Comparison of ENCODE assay signal across 9 cellular contexts in the genomic region with DNA sequence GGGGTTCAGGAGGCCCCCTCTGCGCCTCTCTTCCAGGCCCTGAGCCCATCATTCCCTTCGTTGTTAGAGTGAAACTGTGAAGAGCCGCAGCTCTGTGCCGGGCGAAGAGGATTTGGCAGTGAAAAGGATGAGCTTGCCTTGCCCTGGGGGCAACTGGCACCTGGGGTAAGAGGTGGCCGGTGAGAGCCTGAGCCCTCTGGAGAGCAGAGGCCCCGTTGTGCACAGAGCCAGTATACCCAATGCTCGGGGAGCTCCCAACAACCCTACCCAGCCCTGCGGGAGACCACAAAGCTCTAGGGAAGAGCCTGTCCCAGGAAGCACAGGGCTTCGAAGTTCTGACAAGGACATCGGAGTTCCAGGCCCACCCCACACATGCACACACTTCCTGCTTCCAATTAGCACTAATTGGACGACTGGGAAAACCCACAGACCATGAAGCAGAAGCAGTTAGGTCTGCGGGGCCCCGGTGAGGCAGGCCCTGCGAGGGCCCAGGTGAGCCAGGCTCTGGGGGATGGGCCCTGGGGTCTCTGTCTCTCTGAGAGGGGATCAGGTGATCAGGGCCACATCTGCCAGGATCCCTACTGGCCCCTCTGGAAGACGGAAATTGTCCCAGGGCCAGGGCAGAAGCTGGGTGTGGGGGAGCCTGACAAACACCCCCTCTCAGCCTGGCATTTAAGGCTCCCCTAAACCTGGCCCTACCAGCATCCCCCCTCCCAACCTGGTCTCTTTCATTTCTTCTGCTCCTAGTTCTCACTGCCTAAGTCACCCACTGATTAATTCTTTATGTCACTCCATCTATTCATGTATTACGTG. TPM values are rescaled to one million over a fixed set of nuclear protein-coding genes. Genes with fewer than 3 reads are reported as not detected.
DNase-seq lines count a peak whose midpoint lies in the region; FAIRE-seq and TF ChIP-seq lines count a peak whose summit lies in the region.
"Had no signal": no experiment of that assay in that cellular context is flagged by ENCODE, and none has a peak within 500 bp of the region (broad histone marks: within the 10 kb centered on the region; RNA-seq: fewer than 3 reads in every experiment).

No MANE protein-coding gene starts in this region.

- H2BK120ac ChIP-seq in mesenchymal stem cell (ENCODE audit: low read depth, low read length), result no peak overlapping the region

- H3K9me3 ChIP-seq in mesenchymal stem cell (ENCODE audit: control insufficient read depth, low read length), result no peaks in the 10 kb centered on the region
- H3K9me3 ChIP-seq in uterus, result no peaks in the 10 kb centered on the region
- no peaks in the 10 kb centered on the region for H3K9me3 ChIP-seq in HAP-1

- H3K27ac Mint-ChIP-seq in activated naive CD4-positive, alpha-beta T cell treated with anti-CD3 and anti-CD28 coated beads, Interleukin-2, amount 10 ng/mL, durations not matched to agents 7 days and 5 days, result peak overlapping the region; percentile 96

- no peak overlapping the region for H2BK15ac ChIP-seq in mesenchymal stem cell (ENCODE audit: low read depth, poor library complexity, severe bottlenecking)

- in situ Hi-C loops in brain microvascular endothelial cell (cut with HindIII; ENCODE audit: low pct_ligation_motif_present, low sequenced_read_pairs), result no loop called here
- in situ Hi-C loops in HAP-1 (cut with MboI; ENCODE audit: low sequenced_read_pairs), result loop anchor here (5.0 kb wide), 1 partner anchor 221 kb away; no protein-coding TSS in a partner anchor

- H3K4me1 ChIP-seq in mesenchymal stem cell (ENCODE audit: control insufficient read depth, insufficient read depth, low read depth, low read length) (peaks cover 16% of the 10 kb centered on the region), uterus (no peaks in the 10 kb centered on the region), HAP-1 (peaks cover 2% of the 10 kb centered on the region)

- no peak for TF ChIP-seq POLR2A in uterus (IDR thresholded peaks at IDR 0.05)

- no peak overlapping the region for H2AFZ ChIP-seq in mesenchymal stem cell (ENCODE audit: low read depth, low read length)

- H2BK12ac ChIP-seq in mesenchymal stem cell (ENCODE audit: low read length in 2 of 2), result no peak overlapping the region

- no peak for FAIRE-seq in urothelium cell line (lab: Jason Lieb, UNC)
- FAIRE-seq: TTC549 had no signal

- H3K4me3 ChIP-seq in brain microvascular endothelial cell (ENCODE audit: low read depth, low read length), result peak overlapping the region; percentile 61
- H3K4me3 ChIP-seq in mesenchymal stem cell (ENCODE audit: insufficient read depth in 1 of 2, low read depth in 1 of 2, low read length in 2 of 2), result peak overlapping the region in 1 of 2 experiments; percentile 83
- H3K4me3 ChIP-seq in uterus, result peak overlapping the region; percentile 52 to 77
- no peak overlapping the region for H3K4me3 ChIP-seq in HAP-1

- H3K36me3 ChIP-seq in brain microvascular endothelial cell (replicated peaks), result no peaks in the 10 kb centered on the region
- H3K36me3 ChIP-seq in mesenchymal stem cell (ENCODE audit: control insufficient read depth in 1 of 2, insufficient read depth in 2 of 2, low read depth in 1 of 2, low read length in 2 of 2), result peaks cover 0 to 6% of the 10 kb centered on the region in 2 experiments
- no peaks in the 10 kb centered on the region for H3K36me3 ChIP-seq in uterus
- H3K36me3 ChIP-seq in HAP-1 (replicated peaks), result no peaks in the 10 kb centered on the region

- no peak overlapping the region for H2AK5ac ChIP-seq in mesenchymal stem cell (ENCODE audit: low read length, severe bottlenecking)

- peaks cover 29% of the 10 kb centered on the region for H3K4me1 Mint-ChIP-seq in activated naive CD4-positive, alpha-beta T cell treated with anti-CD3 and anti-CD28 coated beads, Interleukin-2, amount 10 ng/mL, durations not matched to agents 7 days and 5 days

- H3K4me3 Mint-ChIP-seq in activated naive CD4-positive, alpha-beta T cell treated with anti-CD3 and anti-CD28 coated beads, Interleukin-2, amount 10 ng/mL, durations not matched to agents 7 days and 5 days, result peak overlapping the region; percentile 83

- H3K79me1 ChIP-seq in mesenchymal stem cell (replicated peaks; ENCODE audit: low read length, poor library complexity, severe bottlenecking), result no peaks in the 10 kb centered on the region

- TF ChIP-seq CTCF in brain microvascular endothelial cell (IDR thresholded peaks at IDR 0.05; ENCODE audit: low read depth, low read length, missing control alignments) (no peak), uterus (IDR thresholded peaks at IDR 0.05) (no peak)

- H3K27me3 Mint-ChIP-seq in activated naive CD4-positive, alpha-beta T cell treated with anti-CD3 and anti-CD28 coated beads, Interleukin-2, amount 10 ng/mL, durations not matched to agents 7 days and 5 days, result no peaks in the 10 kb centered on the region

- no peak overlapping the region for H2BK5ac ChIP-seq in mesenchymal stem cell (ENCODE audit: low read depth, low read length, poor library complexity, severe bottlenecking)

- no peak overlapping the region for H4K91ac ChIP-seq in mesenchymal stem cell (ENCODE audit: low read length)

- no peak overlapping the region for H3K4me2 ChIP-seq in mesenchymal stem cell (ENCODE audit: low read length, poor library complexity, severe bottlenecking)

- H3K14ac ChIP-seq in mesenchymal stem cell (ENCODE audit: low read length in 2 of 2), result no peak overlapping the region

- H3K36me3 Mint-ChIP-seq in activated naive CD4-positive, alpha-beta T cell treated with anti-CD3 and anti-CD28 coated beads, Interleukin-2, amount 10 ng/mL, durations not matched to agents 7 days and 5 days, result peaks cover 2% of the 10 kb centered on the region

- H3K27ac ChIP-seq in brain microvascular endothelial cell (no peak overlapping the region), mesenchymal stem cell (ENCODE audit: low read length, poor library complexity, severe bottlenecking) (no peak overlapping the region), uterus (peak overlapping the region; percentile 76 to 78)

- no peak for DNase-seq in activated naive CD4-positive, alpha-beta T cell treated with anti-CD3 and anti-CD28 coated beads, Interleukin-2, amount 10 ng/mL, durations not matched to agents 7 days and 5 days
- no peak for DNase-seq in activated naive CD4-positive, alpha-beta T cell treated with Interleukin-2 at 50 U/mL for 16 hours
- no peak for DNase-seq in brain microvascular endothelial cell
- DNase-seq in mesenchymal stem cell, result no peak
- no peak for DNase-seq in uterus
- DNase-seq in NCI-H2107 treated with DMSO at 0.1 percent for 48 hours (lab: John Stamatoyannopoulos, UW; ENCODE audit: unreplicated experiment), result no peak
- no peak for DNase-seq in HAP-1 (ENCODE audit: low spot score in 2 of 2)
- no peak for DNase-seq in urothelium cell line (ENCODE audit: low spot score)

- no peak overlapping the region for H3K4ac ChIP-seq in mesenchymal stem cell (ENCODE audit: low read depth in 1 of 2, low read length in 2 of 2)

- H3K9me3 Mint-ChIP-seq in activated naive CD4-positive, alpha-beta T cell treated with anti-CD3 and anti-CD28 coated beads, Interleukin-2, amount 10 ng/mL, durations not matched to agents 7 days and 5 days, result no peaks in the 10 kb centered on the region

- CTCF ChIA-PET in activated naive CD4-positive, alpha-beta T cell treated with anti-CD3 and anti-CD28 coated beads, Interleukin-2, amount 10 ng/mL, durations not matched to agents 7 days and 5 days (lab: Charles Lee), result interaction anchor here (1.1 to 2.5 kb wide), 7 partner anchors 15 to 225 kb away, joined by 3 to 8 read pairs (median 5); no protein-coding TSS in a partner anchor

- H4K8ac ChIP-seq in mesenchymal stem cell (ENCODE audit: low read length), result no peak overlapping the region

- peak overlapping the region; percentile 84 for H3K9ac ChIP-seq in mesenchymal stem cell (ENCODE audit: low read length)

- no peak overlapping the region for H3K18ac ChIP-seq in mesenchymal stem cell (ENCODE audit: low read depth in 1 of 2, low read length in 2 of 2)

- intact Hi-C loops in uterus (cut with DNase I; ENCODE audit: low total_unique reads), result no loop called here

- 79% methylated on average over 17 of the region's 17 CpGs for WGBS in mesenchymal stem cell

- H3K27me3 ChIP-seq in brain microvascular endothelial cell (replicated peaks) (no peaks in the 10 kb centered on the region), mesenchymal stem cell (ENCODE audit: control insufficient read depth in 1 of 2, insufficient read depth in 1 of 2, low read length in 2 of 2) (peaks cover 5 to 12% of the 10 kb centered on the region in 2 experiments), uterus (no peaks in the 10 kb centered on the region), HAP-1 (ENCODE audit: low read depth) (no peaks in the 10 kb centered on the region)

- no peak overlapping the region for H3K23ac ChIP-seq in mesenchymal stem cell (ENCODE audit: low read length in 2 of 2)

RNA-seq across cellular contexts. Expression of gene SFMBT1, which starts 27.9 kb away (rescaled TPM):
- polyA plus RNA-seq in mesenchymal stem cell (2013, experiment 1 of 2), result 1.2 TPM
- 1.1 TPM for polyA plus RNA-seq in mesenchymal stem cell (2013, experiment 2 of 2)
- total RNA-seq in uterus, result 10 to 100 TPM in 3 of 4 donors, 1 to 10 TPM in 1; 3.3 to 37.9 (median 15.1) TPM

RNA-seq across cellular contexts. Expression of gene RFT1, which starts 56.5 kb away (rescaled TPM):
- 10.1 TPM for polyA plus RNA-seq in mesenchymal stem cell (2013, experiment 1 of 2)
- polyA plus RNA-seq in mesenchymal stem cell (2013, experiment 2 of 2), result 10.0 TPM
- total RNA-seq in uterus, result 10 to 100 TPM; 13.1 to 38.2 (median 16.5) TPM

Comparison
In these comparisons a context has a peak if more than half of its experiments do, and no peak if none do; other contexts are left out.
1. H3K27ac ChIP-seq: peak in uterus (2 of 2); none in brain microvascular endothelial cell (single experiment) and mesenchymal stem cell (single experiment).